ENCODE assay signal across 32 cellular contexts in genomic region chr12:97127061-97127460, GRCh38.
"Had no signal": no experiment of that assay in that cellular context is flagged by ENCODE, and none has a peak within 500 bp of the region (broad histone marks: within the 10 kb centered on the region; RNA-seq: fewer than 3 reads in every experiment).

No MANE protein-coding gene starts in this region.

- H2AFZ ChIP-seq: parathyroid adenoma had no signal

- H3K4me3 ChIP-seq: coronary artery, esophagus squamous epithelium, heart right ventricle, left ventricle myocardium inferior, psoas muscle, smooth muscle cell, stomach, thyroid gland, upper lobe of left lung, vagina had no signal

- H3K9ac ChIP-seq: parathyroid adenoma had no signal

- H3K4me1 ChIP-seq: esophagus squamous epithelium, heart right ventricle, left ventricle myocardium inferior, parathyroid adenoma, psoas muscle, stomach, upper lobe of left lung, vagina had no signal

- H3K4me3 Mint-ChIP-seq: activated CD4-positive, alpha-beta memory T cell treated with anti-CD3 and anti-CD28 coated beads for 36 hours; activated CD4-positive, alpha-beta T cell treated with anti-CD3 and anti-CD28 coated beads, Interleukin-2, amount 10 ng/mL, durations not matched to agents 24 days and 14 days; activated T-cell treated with anti-CD3 and anti-CD28 coated beads, Interleukin-2, amount 50 U/mL, for 4 hours; activated T-helper 17 cell treated with anti-CD3 and anti-CD28 coated beads, Interleukin-2, amount 50 U/mL, for 72 hours; endodermal cell; naive B cell; stimulated activated memory B cell treated with anti-CD40 and anti-IgM and Interleukin-4, amounts not matched to agents 10 μg/mL and 1 μg/mL and 100 μg/mL, for 72 hours; T-helper 1 cell treated with Interleukin-12 subunit alpha and Interleukin-12 subunit beta and Interleukin-4 antibody, amounts not matched to agents 30 μg/mL and 1 μg/mL, for 36 hours had no signal

- H3K27ac ChIP-seq: brain microvascular endothelial cell, coronary artery, epithelial cell of prostate, esophagus squamous epithelium, heart right ventricle, left ventricle myocardium inferior, parathyroid adenoma, psoas muscle, stomach, thyroid gland, upper lobe of left lung, vagina, WERI-Rb-1 had no signal

- H3K36me3 Mint-ChIP-seq: activated CD4-positive, alpha-beta memory T cell treated with anti-CD3 and anti-CD28 coated beads for 36 hours; naive B cell; stimulated activated memory B cell treated with anti-CD40 and anti-IgM and Interleukin-4, amounts not matched to agents 10 μg/mL and 1 μg/mL and 100 μg/mL, for 72 hours had no signal

- H3K9me3 Mint-ChIP-seq: activated CD4-positive, alpha-beta memory T cell treated with anti-CD3 and anti-CD28 coated beads for 36 hours; activated CD4-positive, alpha-beta T cell treated with anti-CD3 and anti-CD28 coated beads, Interleukin-2, amount 10 ng/mL, durations not matched to agents 24 days and 14 days; activated T-cell treated with anti-CD3 and anti-CD28 coated beads, Interleukin-2, amount 50 U/mL, for 4 hours; stimulated activated memory B cell treated with anti-CD40 and anti-IgM and Interleukin-4, amounts not matched to agents 10 μg/mL and 1 μg/mL and 100 μg/mL, for 72 hours; T-helper 1 cell treated with Interleukin-12 subunit alpha and Interleukin-12 subunit beta and Interleukin-4 antibody, amounts not matched to agents 30 μg/mL and 1 μg/mL, for 36 hours had no signal

- H3K27me3 Mint-ChIP-seq: activated CD4-positive, alpha-beta T cell treated with anti-CD3 and anti-CD28 coated beads, Interleukin-2, amount 10 ng/mL, durations not matched to agents 24 days and 14 days; stimulated activated memory B cell treated with anti-CD40 and anti-IgM and Interleukin-4, amounts not matched to agents 10 μg/mL and 1 μg/mL and 100 μg/mL, for 72 hours had no signal

- H3K79me2 ChIP-seq: parathyroid adenoma had no signal

- H3K4me2 ChIP-seq: smooth muscle cell had no signal

- DNase-seq: activated CD4-positive, alpha-beta memory T cell treated with anti-CD3 and anti-CD28 coated beads for 36 hours; activated CD4-positive, alpha-beta T cell treated with anti-CD3 and anti-CD28 coated beads, Interleukin-2, amount 10 ng/mL, durations not matched to agents 24 days and 14 days; activated CD4-positive, CD25-positive, alpha-beta regulatory T cell treated with anti-CD3 and anti-CD28 coated beads, Interleukin-2, amount 50 U/mL, for 72 hours; activated gamma-delta T cell treated with Interleukin-2 at 50 U/mL for 16 hours; activated naive CD4-positive, alpha-beta T cell treated with anti-CD3 and anti-CD28 coated beads, Interleukin-2, amount 50 U/mL, for 16 hours; activated T-cell treated with anti-CD3 and anti-CD28 coated beads, Interleukin-2, amount 50 U/mL, for 4 hours; amniotic stem cell; brain microvascular endothelial cell; endodermal cell; esophagus squamous epithelium; foreskin melanocyte; heart right ventricle; left ventricle myocardium inferior; naive B cell; occipital lobe; psoas muscle; stimulated activated CD4-positive, alpha-beta T cell treated with anti-CD3 and anti-CD28 coated beads, Interleukin-1b, Interleukin-23, amount 100 ng/mL, for 48 hours; stimulated activated CD4-positive, alpha-beta T cell treated with anti-CD3 and anti-CD28 coated beads, Interleukin-4, amount 100 ng/mL, for 4 hours; stimulated activated CD8-positive, alpha-beta memory T cell treated with anti-CD3 and anti-CD28 coated beads, Interleukin-4, amount 100 ng/mL, for 48 hours; stomach; T-helper 9 cell; thyroid gland; upper lobe of left lung; WERI-Rb-1 had no signal

- H3K4me1 Mint-ChIP-seq: activated CD4-positive, alpha-beta T cell treated with anti-CD3 and anti-CD28 coated beads, Interleukin-2, amount 10 ng/mL, durations not matched to agents 24 days and 14 days; activated T-helper 17 cell treated with anti-CD3 and anti-CD28 coated beads, Interleukin-2, amount 50 U/mL, for 72 hours; naive B cell; stimulated activated memory B cell treated with anti-CD40 and anti-IgM and Interleukin-4, amounts not matched to agents 10 μg/mL and 1 μg/mL and 100 μg/mL, for 72 hours had no signal

- H3K9me3 ChIP-seq: esophagus squamous epithelium, heart right ventricle, psoas muscle, stomach, thyroid gland, upper lobe of left lung, vagina had no signal

- H3K27ac Mint-ChIP-seq: activated CD4-positive, alpha-beta memory T cell treated with anti-CD3 and anti-CD28 coated beads for 36 hours; activated CD4-positive, alpha-beta T cell treated with anti-CD3 and anti-CD28 coated beads, Interleukin-2, amount 10 ng/mL, durations not matched to agents 24 days and 14 days; activated T-helper 17 cell treated with anti-CD3 and anti-CD28 coated beads, Interleukin-2, amount 50 U/mL, for 72 hours; naive B cell; stimulated activated memory B cell treated with anti-CD40 and anti-IgM and Interleukin-4, amounts not matched to agents 10 μg/mL and 1 μg/mL and 100 μg/mL, for 72 hours; T-helper 1 cell treated with Interleukin-12 subunit alpha and Interleukin-12 subunit beta and Interleukin-4 antibody, amounts not matched to agents 30 μg/mL and 1 μg/mL, for 36 hours had no signal

- H3K27me3 ChIP-seq: brain microvascular endothelial cell, esophagus squamous epithelium, stomach, thyroid gland, upper lobe of left lung, vagina had no signal

- H3K36me3 ChIP-seq: brain microvascular endothelial cell, esophagus squamous epithelium, heart right ventricle, left ventricle myocardium inferior, stomach, thyroid gland, upper lobe of left lung, vagina, WERI-Rb-1 had no signal
